In the genomic region with DNA sequence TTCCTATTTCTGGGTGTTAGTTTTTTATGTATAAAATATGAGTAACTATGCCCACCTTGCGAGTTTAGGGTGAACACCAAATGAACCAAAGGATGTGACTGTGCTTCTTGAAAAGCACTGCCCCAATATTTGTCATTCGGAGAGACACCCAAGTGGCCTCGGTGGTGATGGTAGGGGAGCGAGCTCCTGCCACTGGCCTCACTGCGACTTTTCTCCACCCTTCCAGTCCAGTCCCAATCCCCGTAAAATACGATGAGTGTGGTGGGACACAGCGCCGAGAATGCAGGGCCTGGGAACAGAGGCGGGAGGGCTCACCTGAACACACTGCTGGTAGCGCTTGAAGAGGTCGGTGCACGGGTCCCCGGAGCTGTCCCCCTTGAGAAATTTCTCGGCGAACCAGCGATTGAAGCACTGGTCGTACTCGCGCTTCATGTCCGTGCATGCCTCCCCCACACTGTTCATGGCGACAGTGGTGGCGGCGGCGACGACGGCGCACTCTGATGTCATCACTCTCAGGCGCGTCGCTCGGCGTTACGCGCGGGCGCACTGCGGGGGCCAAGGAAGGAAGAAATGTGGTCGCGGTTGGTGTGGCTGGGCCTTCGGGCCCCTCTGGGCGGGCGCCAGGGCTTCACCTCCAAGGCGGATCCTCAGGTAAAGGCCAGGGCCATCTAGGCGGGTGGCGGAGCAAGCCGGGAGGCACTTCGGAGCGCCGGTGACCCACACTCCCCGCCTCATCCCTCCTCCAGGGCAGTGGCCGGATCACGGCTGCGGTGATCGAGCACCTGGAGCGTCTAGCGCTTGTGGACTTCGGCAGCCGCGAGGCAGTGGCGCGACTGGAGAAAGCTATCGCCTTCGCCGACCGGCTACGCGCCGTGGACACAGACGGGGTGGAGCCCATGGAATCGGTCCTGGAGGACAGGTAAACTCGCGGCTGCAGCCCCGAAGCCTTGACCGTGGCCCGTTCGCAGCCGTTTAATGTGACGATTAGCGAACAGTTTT, we compare ENCODE assay signal across 8 cellular contexts. TPM values are rescaled to one million over a fixed set of nuclear protein-coding genes. Genes with fewer than 3 reads are reported as not detected.
DNase-seq lines count a peak whose midpoint lies in the region; ATAC-seq and TF ChIP-seq lines count a peak whose summit lies in the region.

GATC (plus strand) TSS at position 534 of the 999 bp plus-strand sequence; CDS start at position 571, 37 bp downstream.
TRIAP1 (minus strand) TSS at position 474 of the 999 bp plus-strand sequence; CDS start at position 462, 12 bp downstream.

- DNase-seq in NCI-H748 (lab: John Stamatoyannopoulos, UW; ENCODE audit: unreplicated experiment) (peak; percentile 87), dermis microvascular lymphatic vessel endothelial cell (ENCODE audit: low read depth in 2 of 2) (peak; percentile 65 to 88), lower leg skin (ENCODE audit: low spot score in 2 of 2) (peak; percentile 75 to 97)
- peak; percentile 89 to 91 for DNase-seq in activated CD4-positive, alpha-beta T cell treated with anti-CD3 and anti-CD28 coated beads, Interleukin-2, amount 50 U/mL, for 48 hours
- peak; percentile 81 to 86 for DNase-seq in stimulated activated CD4-positive, alpha-beta T cell treated with anti-CD3 and anti-CD28 coated beads, Interleukin-4, amount 100 ng/mL, for 48 hours (ENCODE audit: low read depth in 2 of 2)

- ATAC-seq in GM19328 (IDR thresholded peaks at IDR 0.05; ENCODE audit: unreplicated experiment) (peak; percentile 92), HG03460 (IDR thresholded peaks at IDR 0.05; ENCODE audit: unreplicated experiment) (peak; percentile 88)

- no peak for TF ChIP-seq POLR2A in lower leg skin (IDR thresholded peaks at IDR 0.05)

- intact Hi-C loops in lower leg skin (cut with DNase I; ENCODE audit: low total_unique reads) = loop anchor here (5.0 kb wide), 1 partner anchor 91 kb away; no protein-coding TSS in a partner anchor

- WGBS in lower leg skin, 2 donors = 0% methylated on average over 35 to 80 of the region's 80 CpGs

- H3K27ac ChIP-seq in C4-2B = peak within 1 kb of the TSS; percentile 79

- H3K4me3 ChIP-seq in lower leg skin (ENCODE audit: low read depth, poor library complexity, severe bottlenecking) = peak within 1 kb of the TSS; percentile 98

- TF ChIP-seq CTCF in C4-2B (conservative IDR thresholded peaks at IDR 0.05) (no peak), lower leg skin (IDR thresholded peaks at IDR 0.05) (no peak)

RNA-seq across cellular contexts. Expression of gene GATC, which starts in this region (rescaled TPM):
- 16.9 and 19.3 TPM in 2 replicates for total RNA-seq in dermis microvascular lymphatic vessel endothelial cell
- total RNA-seq in lower leg skin = 10 to 100 TPM; 19.3 to 24.1 (median 20.1) TPM

RNA-seq across cellular contexts. Expression of gene TRIAP1, which starts in this region (rescaled TPM):
- 25.7 and 30.3 TPM in 2 replicates for total RNA-seq in dermis microvascular lymphatic vessel endothelial cell
- 10 to 100 TPM in 3 of 4 donors, 1 to 10 TPM in 1; 9.6 to 20.2 (median 16.1) TPM for total RNA-seq in lower leg skin

Comparison
In these comparisons a context has a peak if more than half of its experiments do, and no peak if none do; other contexts are left out.
1. Peak in every context shown above with its lines: DNase-seq, ATAC-seq, H3K4me3 ChIP-seq and H3K27ac ChIP-seq.